8 cellular contexts compared by ENCODE assay signal in the genomic region with DNA sequence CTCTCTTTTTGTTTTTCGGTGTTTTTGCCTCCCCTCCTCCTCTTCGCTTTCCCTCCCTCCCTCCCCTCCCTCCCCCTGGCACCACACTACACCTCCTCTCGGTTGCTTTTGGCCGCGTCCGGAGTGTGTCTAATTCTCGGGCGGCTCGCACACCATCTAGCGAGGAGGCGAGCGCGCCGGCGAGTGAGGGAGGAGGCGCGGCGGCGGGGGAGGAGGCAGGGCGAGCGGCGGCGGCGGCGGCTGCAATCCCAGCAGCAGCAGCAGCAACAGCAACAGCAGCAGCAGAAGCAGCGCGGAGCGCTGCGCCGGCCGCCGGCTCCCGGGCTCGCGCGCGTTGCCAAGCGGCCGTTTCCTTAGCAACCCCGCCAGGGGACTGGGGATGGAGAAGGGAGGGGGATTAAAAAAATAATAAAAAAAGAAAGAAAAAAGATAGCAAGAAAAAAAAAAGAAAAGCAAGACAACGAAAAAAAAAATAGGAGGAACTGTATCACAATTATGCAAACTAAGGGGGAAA. TPM values are rescaled to one million over a fixed set of nuclear protein-coding genes. Genes with fewer than 3 reads are reported as not detected.
DNase-seq lines count a peak whose midpoint lies in the region; ATAC-seq and TF ChIP-seq lines count a peak whose summit lies in the region.

No MANE protein-coding gene starts in this region.

- H3K4me1 ChIP-seq in mesodermal cell (ENCODE audit: control insufficient read depth, insufficient read depth, low read length, poor library complexity, severe bottlenecking): peaks cover 6% of the 10 kb centered on the region

- DNase-seq in CD14-positive monocyte (ENCODE audit: low spot score) (peak; percentile 62), NCI-H510A (lab: John Stamatoyannopoulos, UW) (peak; percentile 91), epithelial cell of prostate (ENCODE audit: low read depth, low spot score) (peak; percentile 54)
- DNase-seq in activated CD8-positive, alpha-beta memory T cell treated with anti-CD3 and anti-CD28 coated beads for 48 hours (ENCODE audit: low read depth in 2 of 3, low spot score in 2 of 3): peak; percentile 27 to 47 (median 30)
- peak; percentile 71 for DNase-seq in stimulated activated CD8-positive, alpha-beta memory T cell treated with anti-CD3 and anti-CD28 coated beads, Interleukin-4, amount 100 ng/mL, for 48 hours

- H3K4me3 Mint-ChIP-seq in CD14-positive monocyte: no peak overlapping the region

- no peaks in the 10 kb centered on the region for H3K36me3 Mint-ChIP-seq in CD14-positive monocyte

- no peaks in the 10 kb centered on the region for H3K36me3 ChIP-seq in mesodermal cell (ENCODE audit: control insufficient read depth, insufficient read depth, low read length)

- TF ChIP-seq CTCF in CD14-positive monocyte (IDR thresholded peaks at IDR 0.05): no peak

- peak overlapping the region; percentile 64 for H3K4me3 ChIP-seq in mesodermal cell (ENCODE audit: extremely low read depth, insufficient read depth, low read length, poor library complexity, severe bottlenecking)

- peak; percentile 76 for ATAC-seq in GM19397 (IDR thresholded peaks at IDR 0.05; ENCODE audit: unreplicated experiment)
- ATAC-seq in HG03457 (IDR thresholded peaks at IDR 0.05; ENCODE audit: unreplicated experiment): peak; percentile 52

- H3K27me3 Mint-ChIP-seq in CD14-positive monocyte (ENCODE audit: low read depth in 3 of 3): no peaks in the 10 kb centered on the region

- H3K27ac ChIP-seq in epithelial cell of prostate (peak overlapping the region; percentile 90), mesodermal cell (ENCODE audit: low read depth, low read length, severe bottlenecking) (peak overlapping the region; percentile 85)

- peaks cover 20% of the 10 kb centered on the region for H3K4me1 Mint-ChIP-seq in CD14-positive monocyte

- peaks cover 0 to 2% (median 0%) of the 10 kb centered on the region in 7 donors for H3K9me3 Mint-ChIP-seq in CD14-positive monocyte

- peak overlapping the region in 2 of 7 donors; percentile 60 to 76 for H3K27ac Mint-ChIP-seq in CD14-positive monocyte

- intact Hi-C loops in CD14-positive monocyte (cut with micrococcal nuclease): no loop called here

- no peaks in the 10 kb centered on the region for H3K9me3 ChIP-seq in mesodermal cell (ENCODE audit: control insufficient read depth, low read length)

- 0% methylated on average over 1 to 14 of the region's 41 CpGs for WGBS in mesodermal cell (ENCODE audit: insufficient coverage in 2 of 2), 2 experiments

RNA-seq across cellular contexts. Expression of gene NEGR1, which starts 0.4 kb away (rescaled TPM):
- polyA plus RNA-seq in CD14-positive monocyte: under 1 TPM; 0.03 to 0.13 TPM
- 0.70 TPM for polyA plus RNA-seq in mesodermal cell (2013, experiment 1 of 2)
- polyA plus RNA-seq in mesodermal cell (2013, experiment 2 of 2): 0.40 TPM

Comparison
In these comparisons a context has a peak if more than half of its experiments do, and no peak if none do; other contexts are left out.
1. Peak in every context shown above with its lines: DNase-seq, ATAC-seq, H3K4me3 ChIP-seq and H3K27ac ChIP-seq.
2. DNase-seq: peak in every context shown above with its lines; median percentile 91 in NCI-H510A; 71 in stimulated activated CD8-positive, alpha-beta memory T cell treated with anti-CD3 and anti-CD28 coated beads, Interleukin-4, amount 100 ng/mL, for 48 hours; 62 in CD14-positive monocyte; 54 in epithelial cell of prostate; 30 in activated CD8-positive, alpha-beta memory T cell treated with anti-CD3 and anti-CD28 coated beads for 48 hours.